Comparison of ENCODE assay signal across 9 cellular contexts in the genomic region with DNA sequence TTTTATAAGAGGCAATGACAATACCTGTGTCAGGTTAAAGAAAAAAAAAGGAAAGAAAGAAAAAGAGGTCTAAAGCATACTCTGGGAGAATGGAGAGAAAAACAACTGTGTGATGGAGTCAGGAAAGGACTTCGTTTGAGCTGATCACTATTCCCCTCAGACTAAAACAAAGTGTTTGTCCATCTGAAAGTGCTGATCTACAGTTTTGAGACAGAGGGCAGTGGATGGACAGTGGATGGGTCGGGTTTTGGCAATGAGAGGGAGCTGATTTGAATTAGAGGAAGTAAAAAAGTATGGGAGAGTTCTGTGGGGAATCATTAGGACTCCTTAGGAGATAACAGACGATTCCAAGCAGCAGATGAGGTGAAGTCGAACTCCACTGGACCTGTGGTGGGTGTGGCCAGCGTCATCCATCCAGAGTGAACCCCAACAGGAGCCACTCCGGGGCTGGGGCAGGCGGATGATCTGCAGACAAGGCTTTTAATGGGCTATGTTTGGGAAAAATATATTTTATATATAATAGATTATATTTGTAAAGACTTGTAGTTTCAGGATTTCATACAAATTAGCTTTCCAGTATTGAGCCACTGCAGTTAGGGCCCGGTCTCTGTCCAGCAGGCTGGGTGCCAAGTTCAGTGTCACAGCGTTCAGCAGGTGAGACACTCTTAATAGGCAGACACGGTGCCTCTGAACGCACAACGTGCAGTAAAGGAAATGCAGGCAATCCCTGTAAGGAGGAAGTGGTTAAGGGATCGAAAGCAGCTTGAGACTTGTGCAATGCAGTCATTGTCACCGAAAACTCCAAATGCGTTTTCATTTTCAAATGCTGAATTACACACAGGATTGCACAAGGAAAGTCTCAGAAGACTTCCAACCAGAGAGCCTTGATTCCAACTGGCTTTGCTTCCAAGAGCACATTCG.
DNase-seq lines count a peak whose midpoint lies in the region; ATAC-seq and TF ChIP-seq lines count a peak whose summit lies in the region.
"Had no signal": no experiment of that assay in that cellular context is flagged by ENCODE, and none has a peak within 500 bp of the region (broad histone marks: within the 10 kb centered on the region; RNA-seq: fewer than 3 reads in every experiment).

No MANE protein-coding gene starts in this region.

- no peaks in the 10 kb centered on the region for H3K79me2 ChIP-seq in HCT116 (ENCODE audit: insufficient read depth, low read length)

- CTCF ChIA-PET in HCT116 (lab: Charles Lee) = interaction anchor here (0.7 kb wide), 1 partner anchor 188 kb away, joined by 3 read pairs; no protein-coding TSS in a partner anchor

- no peaks in the 10 kb centered on the region for H3K36me3 ChIP-seq in HCT116 (ENCODE audit: control insufficient read depth in 1 of 2, insufficient read depth in 2 of 2, low read length in 2 of 2)

- intact Hi-C loops in HCT116 (cut with micrococcal nuclease) = no loop called here

- POLR2A ChIA-PET in HCT116 (lab: Charles Lee) = no interaction called here

- peak; percentile 17; the same call in 1 of the 2 replicates for TF ChIP-seq RAD21 in HCT116 (IDR thresholded peaks at IDR 0.05; ENCODE audit: low read depth)

- ATAC-seq in HCT116 = no peak

- no peak overlapping the region for H3K9ac ChIP-seq in HCT116 (ENCODE audit: low read length)

- RAD21 ChIA-PET in HCT116 (lab: Charles Lee; ENCODE audit: low non-redundant PET in 1 of 2, low total read pairs in 2 of 2, uncharacterized antibody in 2 of 2, unreplicated experiment in 2 of 2) = no interaction called here

- TF ChIP-seq POLR2A in HCT116 (IDR thresholded peaks at IDR 0.05; ENCODE audit: borderline replicate concordance, extremely low read depth, insufficient read depth, insufficient read length) = no peak

- no peak overlapping the region for H2AFZ ChIP-seq in HCT116 (ENCODE audit: low read depth, low read length, poor library complexity, severe bottlenecking)

- no peak for TF ChIP-seq CTCF in HCT116 (IDR thresholded peaks at IDR 0.05 in 2 of 3, conservative IDR thresholded peaks at IDR 0.05 in 1 of 3; ENCODE audit: borderline replicate concordance in 1 of 3, insufficient read depth in 1 of 3, low read depth in 2 of 3, low read length in 2 of 3)
- TF ChIP-seq CTCF in fibroblast of pulmonary artery (IDR thresholded peaks at IDR 0.05; ENCODE audit: low read length, missing control alignments) = no peak

- H3K27ac ChIP-seq in HCT116 (ENCODE audit: low read depth, low read length) = no peak overlapping the region
- H3K27ac ChIP-seq: 22Rv1 had no signal

- H3K9me2 ChIP-seq in HCT116 (ENCODE audit: insufficient read depth) = no peaks in the 10 kb centered on the region

- H4K20me1 ChIP-seq in HCT116 (ENCODE audit: insufficient read depth) = no peaks in the 10 kb centered on the region

- no peaks in the 10 kb centered on the region for H3K4me1 ChIP-seq in HCT116 (ENCODE audit: control insufficient read depth in 1 of 2, insufficient read depth in 2 of 2, low read length in 2 of 2)

- H3K4me3 ChIP-seq in HCT116 (replicated peaks in 1 of 2; ENCODE audit: low read depth in 1 of 2, low read length in 2 of 2) (no peak overlapping the region), fibroblast of pulmonary artery (replicated peaks; ENCODE audit: low read depth, low read length) (peak overlapping the region; percentile 30)

- no peaks in the 10 kb centered on the region for H3K9me3 ChIP-seq in HCT116 (ENCODE audit: control insufficient read depth in 1 of 2, insufficient read depth in 1 of 2, low read depth in 1 of 2, low read length in 2 of 2)

- peak; percentile 2 for DNase-seq in DMS 273 (lab: John Stamatoyannopoulos, UW; ENCODE audit: unreplicated experiment)
- DNase-seq in DMS 273 treated with DMSO at 0.1 percent for 48 hours (lab: John Stamatoyannopoulos, UW) = no peak
- DNase-seq in HCT116 (ENCODE audit: low read depth, low spot score) = no peak
- DNase-seq in M059J (ENCODE audit: low read depth) = peak; percentile 79
- DNase-seq in activated CD4-positive, alpha-beta T cell treated with anti-CD3 and anti-CD28 coated beads, Interleukin-2, amount 50 U/mL, for 1 hour = peak; percentile 13
- peak; percentile 81 for DNase-seq in fibroblast of pulmonary artery (ENCODE audit: low read depth)
- DNase-seq in stimulated activated CD4-positive, alpha-beta T cell treated with anti-CD3 and anti-CD28 coated beads, Interleukin-15, amount 100 ng/mL, for 24 hours = peak; percentile 59
- DNase-seq in COR-L47 (lab: John Stamatoyannopoulos, UW) = no peak

- no TSS peak for BruUV-seq in HCT116 (replicated peaks; lab: Mats Ljungman, UMichigan)

- no peaks in the 10 kb centered on the region for H3K27me3 ChIP-seq in HCT116 (ENCODE audit: insufficient read depth, low read length)

- no peak overlapping the region for H3K4me2 ChIP-seq in HCT116 (ENCODE audit: low read length)

TF ChIP-seq in HCT116, 20 proteins besides CTCF, POLR2A, EP300 and RAD21:
- TF ChIP-seq ZFX (IDR thresholded peaks at IDR 0.05) (no peak), CEBPB (IDR thresholded peaks at IDR 0.05; ENCODE audit: low read depth) (no peak), SRF (IDR thresholded peaks at IDR 0.05; ENCODE audit: low read depth) (no peak), YY1 (IDR thresholded peaks at IDR 0.05; ENCODE audit: extremely low read depth, insufficient replicate concordance, low read depth, low read length) (no peak), EGR1 (IDR thresholded peaks at IDR 0.05; ENCODE audit: low read depth) (no peak), TCF7L2 (IDR thresholded peaks at IDR 0.05; ENCODE audit: borderline replicate concordance, extremely low read depth, insufficient read depth, insufficient read length) (no peak), EZH2 (IDR thresholded peaks at IDR 0.05) (no peak), JUND (IDR thresholded peaks at IDR 0.05) (no peak)

Comparison
In these comparisons a context has a peak if more than half of its experiments do, and no peak if none do; other contexts are left out.
1. DNase-seq: peak in DMS 273 (single experiment), M059J (single experiment), activated CD4-positive, alpha-beta T cell treated with anti-CD3 and anti-CD28 coated beads, Interleukin-2, amount 50 U/mL, for 1 hour (single experiment), fibroblast of pulmonary artery (single experiment) and stimulated activated CD4-positive, alpha-beta T cell treated with anti-CD3 and anti-CD28 coated beads, Interleukin-15, amount 100 ng/mL, for 24 hours (single experiment); none in DMS 273 treated with DMSO at 0.1 percent for 48 hours (single experiment), HCT116 (single experiment) and COR-L47 (single experiment).